1 cellular context compared by ENCODE assay signal in genomic region chr14:91159906-91160305, GRCh38.
TF ChIP-seq lines count a peak whose summit lies in the region.

No MANE protein-coding gene starts in this region.

TF ChIP-seq in SK-N-SH treated with all-trans-retinoic acid at 6 μM for 48 hours, 23 proteins besides CTCF, POLR2A, EP300 and RAD21 (continued from another document):
- TF ChIP-seq, protein P1, sequence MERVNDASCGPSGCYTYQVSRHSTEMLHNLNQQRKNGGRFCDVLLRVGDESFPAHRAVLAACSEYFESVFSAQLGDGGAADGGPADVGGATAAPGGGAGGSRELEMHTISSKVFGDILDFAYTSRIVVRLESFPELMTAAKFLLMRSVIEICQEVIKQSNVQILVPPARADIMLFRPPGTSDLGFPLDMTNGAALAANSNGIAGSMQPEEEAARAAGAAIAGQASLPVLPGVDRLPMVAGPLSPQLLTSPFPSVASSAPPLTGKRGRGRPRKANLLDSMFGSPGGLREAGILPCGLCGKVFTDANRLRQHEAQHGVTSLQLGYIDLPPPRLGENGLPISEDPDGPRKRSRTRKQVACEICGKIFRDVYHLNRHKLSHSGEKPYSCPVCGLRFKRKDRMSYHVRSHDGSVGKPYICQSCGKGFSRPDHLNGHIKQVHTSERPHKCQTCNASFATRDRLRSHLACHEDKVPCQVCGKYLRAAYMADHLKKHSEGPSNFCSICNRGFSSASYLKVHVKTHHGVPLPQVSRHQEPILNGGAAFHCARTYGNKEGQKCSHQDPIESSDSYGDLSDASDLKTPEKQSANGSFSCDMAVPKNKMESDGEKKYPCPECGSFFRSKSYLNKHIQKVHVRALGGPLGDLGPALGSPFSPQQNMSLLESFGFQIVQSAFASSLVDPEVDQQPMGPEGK (CRISPR knock-in tag; IDR thresholded peaks at IDR 0.05; ENCODE audit: borderline replicate concordance): no peak
- TF ChIP-seq, protein P2, sequence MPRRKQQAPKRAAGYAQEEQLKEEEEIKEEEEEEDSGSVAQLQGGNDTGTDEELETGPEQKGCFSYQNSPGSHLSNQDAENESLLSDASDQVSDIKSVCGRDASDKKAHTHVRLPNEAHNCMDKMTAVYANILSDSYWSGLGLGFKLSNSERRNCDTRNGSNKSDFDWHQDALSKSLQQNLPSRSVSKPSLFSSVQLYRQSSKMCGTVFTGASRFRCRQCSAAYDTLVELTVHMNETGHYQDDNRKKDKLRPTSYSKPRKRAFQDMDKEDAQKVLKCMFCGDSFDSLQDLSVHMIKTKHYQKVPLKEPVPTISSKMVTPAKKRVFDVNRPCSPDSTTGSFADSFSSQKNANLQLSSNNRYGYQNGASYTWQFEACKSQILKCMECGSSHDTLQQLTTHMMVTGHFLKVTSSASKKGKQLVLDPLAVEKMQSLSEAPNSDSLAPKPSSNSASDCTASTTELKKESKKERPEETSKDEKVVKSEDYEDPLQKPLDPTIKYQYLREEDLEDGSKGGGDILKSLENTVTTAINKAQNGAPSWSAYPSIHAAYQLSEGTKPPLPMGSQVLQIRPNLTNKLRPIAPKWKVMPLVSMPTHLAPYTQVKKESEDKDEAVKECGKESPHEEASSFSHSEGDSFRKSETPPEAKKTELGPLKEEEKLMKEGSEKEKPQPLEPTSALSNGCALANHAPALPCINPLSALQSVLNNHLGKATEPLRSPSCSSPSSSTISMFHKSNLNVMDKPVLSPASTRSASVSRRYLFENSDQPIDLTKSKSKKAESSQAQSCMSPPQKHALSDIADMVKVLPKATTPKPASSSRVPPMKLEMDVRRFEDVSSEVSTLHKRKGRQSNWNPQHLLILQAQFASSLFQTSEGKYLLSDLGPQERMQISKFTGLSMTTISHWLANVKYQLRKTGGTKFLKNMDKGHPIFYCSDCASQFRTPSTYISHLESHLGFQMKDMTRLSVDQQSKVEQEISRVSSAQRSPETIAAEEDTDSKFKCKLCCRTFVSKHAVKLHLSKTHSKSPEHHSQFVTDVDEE (CRISPR knock-in tag; IDR thresholded peaks at IDR 0.05): no peak
